Comparison of ENCODE assay signal across 25 cellular contexts in genomic region chr1:53043271-53043670, GRCh38. TPM values are rescaled to one million over a fixed set of nuclear protein-coding genes. Genes with fewer than 3 reads are reported as not detected.
DNase-seq lines count a peak whose midpoint lies in the region; ATAC-seq and TF ChIP-seq lines count a peak whose summit lies in the region.
"Had no signal": no experiment of that assay in that cellular context is flagged by ENCODE, and none has a peak within 500 bp of the region (broad histone marks: within the 10 kb centered on the region; RNA-seq: fewer than 3 reads in every experiment).

No MANE protein-coding gene starts in this region.

- H3K36me3 ChIP-seq in colonic mucosa: no peaks in the 10 kb centered on the region

- H3K27me3 ChIP-seq in colonic mucosa: no peaks in the 10 kb centered on the region
- H3K27me3 ChIP-seq: upper lobe of right lung had no signal

- intact Hi-C loops in posterior vena cava (cut with DNase I): loop anchor here in 1 of 2 donors (5.0 kb wide), 1 partner anchor 971 kb away; no protein-coding TSS in a partner anchor
- intact Hi-C loops in colonic mucosa (cut with DNase I): no loop called here

- POLR2A ChIA-PET in AG04449 (lab: Yijun Ruan, JAX): interaction anchor here (0.6 to 1.5 kb wide), 4 partner anchors 17 to 153 kb away, joined by 3 to 4 read pairs (median 4); no protein-coding TSS in a partner anchor

- TF ChIP-seq CTCF in AG04449 (IDR thresholded peaks at IDR 0.05; ENCODE audit: insufficient read depth, low read length, missing control alignments) (no peak), fibroblast of villous mesenchyme (IDR thresholded peaks at IDR 0.05; ENCODE audit: insufficient read depth, low read depth, low read length) (no peak), colonic mucosa (IDR thresholded peaks at IDR 0.05) (no peak)

- no peak for ATAC-seq in HG03097 (IDR thresholded peaks at IDR 0.05; ENCODE audit: low FRiP score, unreplicated experiment)
- ATAC-seq: CD8-positive, alpha-beta T cell; naive thymus-derived CD8-positive, alpha-beta T cell; upper lobe of right lung had no signal

- H3K4me3 ChIP-seq in AG04449 (ENCODE audit: low read depth, low read length): no peak overlapping the region
- no peak overlapping the region for H3K4me3 ChIP-seq in fibroblast of villous mesenchyme (ENCODE audit: low read depth, low read length)
- H3K4me3 ChIP-seq in colonic mucosa: no peak overlapping the region
- H3K4me3 ChIP-seq: smooth muscle cell, upper lobe of right lung had no signal

- no peaks in the 10 kb centered on the region for H3K9me3 ChIP-seq in colonic mucosa
- H3K9me3 ChIP-seq: upper lobe of right lung had no signal

- no peaks in the 10 kb centered on the region for H3K4me1 ChIP-seq in colonic mucosa

- DNase-seq in AG04449 (ENCODE audit: low read depth, low spot score): peak; percentile 53
- peak; percentile 78 for DNase-seq in GM04504 (ENCODE audit: low read depth)
- peak; percentile 78 for DNase-seq in amniotic epithelial cell (ENCODE audit: low read depth)
- peak; percentile 85 for DNase-seq in fibroblast of villous mesenchyme (ENCODE audit: low read depth)
- DNase-seq in posterior vena cava (ENCODE audit: low spot score): no peak
- DNase-seq in activated CD4-positive, alpha-beta T cell treated with anti-CD3 and anti-CD28 coated beads for 48 hours: no peak
- DNase-seq in colonic mucosa: no peak
- DNase-seq: activated CD4-positive, alpha-beta T cell treated with anti-CD3 and anti-CD28 coated beads, Interleukin-2, amount 50 U/mL, for 48 hours; activated naive CD4-positive, alpha-beta T cell treated with Interleukin-2 at 50 U/mL for 16 hours; aorta; CD8-positive, alpha-beta T cell; DMS53; foreskin melanocyte; naive thymus-derived CD8-positive, alpha-beta T cell; NCI-H1417 treated with DMSO at 0.1 percent for 48 hours; NCI-H526; posterior cingulate gyrus; stimulated activated CD4-positive, alpha-beta T cell treated with anti-CD3 and anti-CD28 coated beads, Interleukin-4, amount 100 ng/mL, for 4 hours; T-helper 1 cell; upper lobe of right lung had no signal

- H3K27ac ChIP-seq in colonic mucosa: no peak overlapping the region
- H3K27ac ChIP-seq: upper lobe of right lung had no signal

- CTCF ChIA-PET in AG04449 (lab: Yijun Ruan, JAX): interaction anchor here (0.9 to 1.6 kb wide), 6 partner anchors 10 to 143 kb away, joined by 3 to 6 read pairs (median 4); no protein-coding TSS in a partner anchor

- no peak overlapping the region for H3K9ac ChIP-seq in colonic mucosa (ENCODE audit: low read depth in 2 of 2, low read length in 2 of 2)

RNA-seq across cellular contexts. Expression of gene PODN, which starts 18.7 kb away (rescaled TPM):
- total RNA-seq in fibroblast of villous mesenchyme (8.7 and 9.1 TPM in 2 replicates), posterior vena cava (100 to 1,000 TPM; 155 to 285 TPM), colonic mucosa (1 to 10 TPM; 3.2 to 9.1 TPM)
- total RNA-seq: A172; CD8-positive, alpha-beta T cell; kidney epithelial cell; M059J; naive thymus-derived CD8-positive, alpha-beta T cell had no signal

Comparison
In these comparisons a context has a peak if more than half of its experiments do, and no peak if none do; other contexts are left out.
1. DNase-seq: peak in AG04449 (single experiment), GM04504 (single experiment), amniotic epithelial cell (single experiment) and fibroblast of villous mesenchyme (single experiment); none in posterior vena cava (single experiment), activated CD4-positive, alpha-beta T cell treated with anti-CD3 and anti-CD28 coated beads for 48 hours (single experiment) and colonic mucosa (single experiment).
2. RNA of gene PODN, which starts 18.7 kb away (total RNA-seq): 155 to 285 TPM in posterior vena cava; 3.2 to 9.1 TPM in colonic mucosa and 8.7 to 9.1 TPM in fibroblast of villous mesenchyme; every median in the first group is over 10 times any median in the second.